Comparison of ENCODE assay signal across 1 cellular context in the genomic region with DNA sequence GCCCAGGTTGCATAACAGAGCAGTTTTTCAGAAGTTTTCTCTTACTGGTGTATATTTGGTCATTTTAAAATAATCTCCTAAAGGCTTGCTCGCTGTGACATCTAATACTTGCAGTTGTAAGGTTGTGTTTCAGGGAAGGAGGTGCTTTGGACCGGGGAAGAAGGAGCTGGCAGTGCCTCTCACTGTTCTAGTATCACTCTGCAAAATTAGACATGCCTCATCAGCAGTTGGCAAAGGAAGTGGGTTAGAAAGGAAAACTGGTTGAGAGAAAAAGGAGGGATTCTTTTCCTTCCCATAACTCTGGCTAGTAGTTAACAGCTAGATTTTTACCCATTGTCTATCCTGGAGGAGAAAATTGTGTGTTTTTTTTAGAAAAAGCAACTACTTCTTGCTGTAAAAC.
TF ChIP-seq lines count a peak whose summit lies in the region.

No MANE protein-coding gene starts in this region.

TF ChIP-seq in WTC11, 78 proteins besides CTCF, POLR2A, EP300 and RAD21 (continued from another document):
- TF ChIP-seq USF1 (CRISPR knock-in tag; IDR thresholded peaks at IDR 0.05), result no peak
- TF ChIP-seq ZNF232 (CRISPR knock-in tag; IDR thresholded peaks at IDR 0.05), result no peak
- TF ChIP-seq SOX15 (CRISPR knock-in tag; IDR thresholded peaks at IDR 0.05), result no peak
- TF ChIP-seq ZNF317 (CRISPR knock-in tag; IDR thresholded peaks at IDR 0.05; ENCODE audit: borderline replicate concordance, low read depth), result no peak
- no peak for TF ChIP-seq FOXJ3 (CRISPR knock-in tag; IDR thresholded peaks at IDR 0.05; ENCODE audit: borderline replicate concordance)
- no peak for TF ChIP-seq CREB1 (CRISPR knock-in tag; IDR thresholded peaks at IDR 0.05)
- TF ChIP-seq MXD4 (CRISPR knock-in tag; IDR thresholded peaks at IDR 0.05; ENCODE audit: borderline replicate concordance), result no peak
- TF ChIP-seq FOXK1 (CRISPR knock-in tag; IDR thresholded peaks at IDR 0.05), result no peak
- no peak for TF ChIP-seq HMGA2 (CRISPR knock-in tag; IDR thresholded peaks at IDR 0.05)
- TF ChIP-seq, protein P1, sequence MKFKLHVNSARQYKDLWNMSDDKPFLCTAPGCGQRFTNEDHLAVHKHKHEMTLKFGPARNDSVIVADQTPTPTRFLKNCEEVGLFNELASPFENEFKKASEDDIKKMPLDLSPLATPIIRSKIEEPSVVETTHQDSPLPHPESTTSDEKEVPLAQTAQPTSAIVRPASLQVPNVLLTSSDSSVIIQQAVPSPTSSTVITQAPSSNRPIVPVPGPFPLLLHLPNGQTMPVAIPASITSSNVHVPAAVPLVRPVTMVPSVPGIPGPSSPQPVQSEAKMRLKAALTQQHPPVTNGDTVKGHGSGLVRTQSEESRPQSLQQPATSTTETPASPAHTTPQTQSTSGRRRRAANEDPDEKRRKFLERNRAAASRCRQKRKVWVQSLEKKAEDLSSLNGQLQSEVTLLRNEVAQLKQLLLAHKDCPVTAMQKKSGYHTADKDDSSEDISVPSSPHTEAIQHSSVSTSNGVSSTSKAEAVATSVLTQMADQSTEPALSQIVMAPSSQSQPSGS (CRISPR knock-in tag; IDR thresholded peaks at IDR 0.05; ENCODE audit: borderline replicate concordance, low read depth), result no peak
- no peak for TF ChIP-seq ZNF416 (CRISPR knock-in tag; IDR thresholded peaks at IDR 0.05)
- no peak for TF ChIP-seq ZNF219 (CRISPR knock-in tag; IDR thresholded peaks at IDR 0.05; ENCODE audit: borderline replicate concordance)
